1 cellular context compared by ENCODE assay signal in the genomic region with DNA sequence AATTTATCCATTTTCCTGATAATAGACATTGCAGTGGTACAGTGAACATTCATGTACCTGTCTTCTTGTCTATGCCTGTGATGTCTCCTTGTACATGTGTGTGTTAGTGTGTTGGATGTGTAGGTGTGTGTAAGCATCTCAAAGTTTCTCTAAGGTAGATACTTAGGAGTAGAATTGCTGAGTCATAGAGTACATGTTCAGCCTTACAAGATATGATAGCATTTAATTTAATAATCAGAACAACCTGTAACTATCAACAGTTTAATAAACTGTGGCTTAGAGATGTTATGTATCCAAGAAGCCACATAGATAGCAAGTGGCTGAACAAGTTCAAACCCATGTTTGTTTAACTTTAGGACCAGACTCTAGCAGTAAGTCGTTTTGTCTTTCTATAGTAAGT.
TF ChIP-seq lines count a peak whose summit lies in the region.

No MANE protein-coding gene starts in this region.

TF ChIP-seq in K562, 482 proteins besides CTCF, POLR2A, EP300 and RAD21 (continued from another document):
- TF ChIP-seq, protein P1, sequence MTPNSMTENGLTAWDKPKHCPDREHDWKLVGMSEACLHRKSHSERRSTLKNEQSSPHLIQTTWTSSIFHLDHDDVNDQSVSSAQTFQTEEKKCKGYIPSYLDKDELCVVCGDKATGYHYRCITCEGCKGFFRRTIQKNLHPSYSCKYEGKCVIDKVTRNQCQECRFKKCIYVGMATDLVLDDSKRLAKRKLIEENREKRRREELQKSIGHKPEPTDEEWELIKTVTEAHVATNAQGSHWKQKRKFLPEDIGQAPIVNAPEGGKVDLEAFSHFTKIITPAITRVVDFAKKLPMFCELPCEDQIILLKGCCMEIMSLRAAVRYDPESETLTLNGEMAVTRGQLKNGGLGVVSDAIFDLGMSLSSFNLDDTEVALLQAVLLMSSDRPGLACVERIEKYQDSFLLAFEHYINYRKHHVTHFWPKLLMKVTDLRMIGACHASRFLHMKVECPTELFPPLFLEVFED (CRISPR knock-in tag; conservative IDR thresholded peaks at IDR 0.05) = no peak
- TF ChIP-seq ZZZ3 (IDR thresholded peaks at IDR 0.05) (no peak), MTF1 (CRISPR knock-in tag; IDR thresholded peaks at IDR 0.05; ENCODE audit: borderline replicate concordance) (no peak), TAF1 (IDR thresholded peaks at IDR 0.05; ENCODE audit: control insufficient read depth, extremely low read depth, insufficient read depth, low read length, severe bottlenecking) (no peak), GABPA (tag; conservative IDR thresholded peaks at IDR 0.05; ENCODE audit: low read depth) (no peak), MAFF (IDR thresholded peaks at IDR 0.05; ENCODE audit: low read length) (peak; percentile 91), SMARCB1 (IDR thresholded peaks at IDR 0.05; ENCODE audit: insufficient read length, low read depth) (no peak), CBFB (CRISPR knock-in tag; IDR thresholded peaks at IDR 0.05) (no peak), KHSRP (IDR thresholded peaks at IDR 0.05) (no peak), ARID1B (IDR thresholded peaks at IDR 0.05) (peak; percentile 34; the same call in 1 of the 2 replicates), ZC3H8 (IDR thresholded peaks at IDR 0.05) (no peak), NONO (IDR thresholded peaks at IDR 0.05; ENCODE audit: low read depth in 2 of 2, low read length in 1 of 2) (no peak), MTA2 (IDR thresholded peaks at IDR 0.05; ENCODE audit: low read depth) (no peak), YY1 (IDR thresholded peaks at IDR 0.05; ENCODE audit: borderline replicate concordance in 1 of 3, control insufficient read depth in 1 of 3, extremely low read depth in 1 of 3, insufficient read depth in 3 of 3, insufficient read length in 1 of 3, insufficient replicate concordance in 2 of 3, low read depth in 1 of 3, low read length in 2 of 3) (no peak), FOS (IDR thresholded peaks at IDR 0.05; ENCODE audit: extremely low read depth, insufficient read length) (no peak), ZNF347 (CRISPR knock-in tag; IDR thresholded peaks at IDR 0.05; ENCODE audit: low read depth) (no peak), SMARCA4 (IDR thresholded peaks at IDR 0.05) (peak; percentile 25; the same call in 1 of the 2 replicates), RB1 (IDR thresholded peaks at IDR 0.05; ENCODE audit: low read depth) (no peak), NFE2 (IDR thresholded peaks at IDR 0.05; ENCODE audit: low read depth) (peak; percentile 91), NFE2L1 (tag; IDR thresholded peaks at IDR 0.05; ENCODE audit: borderline replicate concordance, low read depth) (peak; percentile 94), BACH1 (tag; IDR thresholded peaks at IDR 0.05) (peak; percentile 76; the same call in 1 of the 2 replicates), CBX2 (IDR thresholded peaks at IDR 0.05; ENCODE audit: insufficient read depth, low read length, poor library complexity, severe bottlenecking) (no peak)
- TF ChIP-seq, protein P2, sequence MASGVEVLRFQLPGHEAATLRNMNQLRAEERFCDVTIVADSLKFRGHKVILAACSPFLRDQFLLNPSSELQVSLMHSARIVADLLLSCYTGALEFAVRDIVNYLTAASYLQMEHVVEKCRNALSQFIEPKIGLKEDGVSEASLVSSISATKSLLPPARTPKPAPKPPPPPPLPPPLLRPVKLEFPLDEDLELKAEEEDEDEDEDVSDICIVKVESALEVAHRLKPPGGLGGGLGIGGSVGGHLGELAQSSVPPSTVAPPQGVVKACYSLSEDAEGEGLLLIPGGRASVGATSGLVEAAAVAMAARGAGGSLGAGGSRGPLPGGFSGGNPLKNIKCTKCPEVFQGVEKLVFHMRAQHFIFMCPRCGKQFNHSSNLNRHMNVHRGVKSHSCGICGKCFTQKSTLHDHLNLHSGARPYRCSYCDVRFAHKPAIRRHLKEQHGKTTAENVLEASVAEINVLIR (CRISPR knock-in tag; IDR thresholded peaks at IDR 0.05) = no peak
- TF ChIP-seq, protein P3, sequence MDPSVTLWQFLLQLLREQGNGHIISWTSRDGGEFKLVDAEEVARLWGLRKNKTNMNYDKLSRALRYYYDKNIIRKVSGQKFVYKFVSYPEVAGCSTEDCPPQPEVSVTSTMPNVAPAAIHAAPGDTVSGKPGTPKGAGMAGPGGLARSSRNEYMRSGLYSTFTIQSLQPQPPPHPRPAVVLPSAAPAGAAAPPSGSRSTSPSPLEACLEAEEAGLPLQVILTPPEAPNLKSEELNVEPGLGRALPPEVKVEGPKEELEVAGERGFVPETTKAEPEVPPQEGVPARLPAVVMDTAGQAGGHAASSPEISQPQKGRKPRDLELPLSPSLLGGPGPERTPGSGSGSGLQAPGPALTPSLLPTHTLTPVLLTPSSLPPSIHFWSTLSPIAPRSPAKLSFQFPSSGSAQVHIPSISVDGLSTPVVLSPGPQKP (CRISPR knock-in tag; IDR thresholded peaks at IDR 0.05) = no peak
- TF ChIP-seq, protein P4, sequence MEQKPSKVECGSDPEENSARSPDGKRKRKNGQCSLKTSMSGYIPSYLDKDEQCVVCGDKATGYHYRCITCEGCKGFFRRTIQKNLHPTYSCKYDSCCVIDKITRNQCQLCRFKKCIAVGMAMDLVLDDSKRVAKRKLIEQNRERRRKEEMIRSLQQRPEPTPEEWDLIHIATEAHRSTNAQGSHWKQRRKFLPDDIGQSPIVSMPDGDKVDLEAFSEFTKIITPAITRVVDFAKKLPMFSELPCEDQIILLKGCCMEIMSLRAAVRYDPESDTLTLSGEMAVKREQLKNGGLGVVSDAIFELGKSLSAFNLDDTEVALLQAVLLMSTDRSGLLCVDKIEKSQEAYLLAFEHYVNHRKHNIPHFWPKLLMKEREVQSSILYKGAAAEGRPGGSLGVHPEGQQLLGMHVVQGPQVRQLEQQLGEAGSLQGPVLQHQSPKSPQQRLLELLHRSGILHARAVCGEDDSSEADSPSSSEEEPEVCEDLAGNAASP (IDR thresholded peaks at IDR 0.05) = no peak
- TF ChIP-seq, protein P5, sequence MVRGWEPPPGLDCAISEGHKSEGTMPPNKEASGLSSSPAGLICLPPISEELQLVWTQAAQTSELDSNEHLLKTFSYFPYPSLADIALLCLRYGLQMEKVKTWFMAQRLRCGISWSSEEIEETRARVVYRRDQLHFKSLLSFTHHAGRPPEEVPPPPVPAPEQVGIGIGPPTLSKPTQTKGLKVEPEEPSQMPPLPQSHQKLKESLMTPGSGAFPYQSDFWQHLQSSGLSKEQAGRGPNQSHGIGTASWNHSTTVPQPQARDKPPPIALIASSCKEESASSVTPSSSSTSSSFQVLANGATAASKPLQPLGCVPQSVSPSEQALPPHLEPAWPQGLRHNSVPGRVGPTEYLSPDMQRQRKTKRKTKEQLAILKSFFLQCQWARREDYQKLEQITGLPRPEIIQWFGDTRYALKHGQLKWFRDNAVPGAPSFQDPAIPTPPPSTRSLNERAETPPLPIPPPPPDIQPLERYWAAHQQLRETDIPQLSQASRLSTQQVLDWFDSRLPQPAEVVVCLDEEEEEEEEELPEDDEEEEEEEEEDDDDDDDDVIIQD (CRISPR knock-in tag; IDR thresholded peaks at IDR 0.05) = no peak
- TF ChIP-seq, protein P6, sequence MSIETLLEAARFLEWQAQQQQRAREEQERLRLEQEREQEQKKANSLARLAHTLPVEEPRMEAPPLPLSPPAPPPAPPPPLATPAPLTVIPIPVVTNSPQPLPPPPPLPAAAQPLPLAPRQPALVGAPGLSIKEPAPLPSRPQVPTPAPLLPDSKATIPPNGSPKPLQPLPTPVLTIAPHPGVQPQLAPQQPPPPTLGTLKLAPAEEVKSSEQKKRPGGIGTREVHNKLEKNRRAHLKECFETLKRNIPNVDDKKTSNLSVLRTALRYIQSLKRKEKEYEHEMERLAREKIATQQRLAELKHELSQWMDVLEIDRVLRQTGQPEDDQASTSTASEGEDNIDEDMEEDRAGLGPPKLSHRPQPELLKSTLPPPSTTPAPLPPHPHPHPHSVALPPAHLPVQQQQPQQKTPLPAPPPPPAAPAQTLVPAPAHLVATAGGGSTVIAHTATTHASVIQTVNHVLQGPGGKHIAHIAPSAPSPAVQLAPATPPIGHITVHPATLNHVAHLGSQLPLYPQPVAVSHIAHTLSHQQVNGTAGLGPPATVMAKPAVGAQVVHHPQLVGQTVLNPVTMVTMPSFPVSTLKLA (conservative IDR thresholded peaks at IDR 0.05) = 0 out of 4 replicates have a peak, but pooled peaks of 1 of the 2 experiments have one; percentile 20
- TF ChIP-seq, protein P7, sequence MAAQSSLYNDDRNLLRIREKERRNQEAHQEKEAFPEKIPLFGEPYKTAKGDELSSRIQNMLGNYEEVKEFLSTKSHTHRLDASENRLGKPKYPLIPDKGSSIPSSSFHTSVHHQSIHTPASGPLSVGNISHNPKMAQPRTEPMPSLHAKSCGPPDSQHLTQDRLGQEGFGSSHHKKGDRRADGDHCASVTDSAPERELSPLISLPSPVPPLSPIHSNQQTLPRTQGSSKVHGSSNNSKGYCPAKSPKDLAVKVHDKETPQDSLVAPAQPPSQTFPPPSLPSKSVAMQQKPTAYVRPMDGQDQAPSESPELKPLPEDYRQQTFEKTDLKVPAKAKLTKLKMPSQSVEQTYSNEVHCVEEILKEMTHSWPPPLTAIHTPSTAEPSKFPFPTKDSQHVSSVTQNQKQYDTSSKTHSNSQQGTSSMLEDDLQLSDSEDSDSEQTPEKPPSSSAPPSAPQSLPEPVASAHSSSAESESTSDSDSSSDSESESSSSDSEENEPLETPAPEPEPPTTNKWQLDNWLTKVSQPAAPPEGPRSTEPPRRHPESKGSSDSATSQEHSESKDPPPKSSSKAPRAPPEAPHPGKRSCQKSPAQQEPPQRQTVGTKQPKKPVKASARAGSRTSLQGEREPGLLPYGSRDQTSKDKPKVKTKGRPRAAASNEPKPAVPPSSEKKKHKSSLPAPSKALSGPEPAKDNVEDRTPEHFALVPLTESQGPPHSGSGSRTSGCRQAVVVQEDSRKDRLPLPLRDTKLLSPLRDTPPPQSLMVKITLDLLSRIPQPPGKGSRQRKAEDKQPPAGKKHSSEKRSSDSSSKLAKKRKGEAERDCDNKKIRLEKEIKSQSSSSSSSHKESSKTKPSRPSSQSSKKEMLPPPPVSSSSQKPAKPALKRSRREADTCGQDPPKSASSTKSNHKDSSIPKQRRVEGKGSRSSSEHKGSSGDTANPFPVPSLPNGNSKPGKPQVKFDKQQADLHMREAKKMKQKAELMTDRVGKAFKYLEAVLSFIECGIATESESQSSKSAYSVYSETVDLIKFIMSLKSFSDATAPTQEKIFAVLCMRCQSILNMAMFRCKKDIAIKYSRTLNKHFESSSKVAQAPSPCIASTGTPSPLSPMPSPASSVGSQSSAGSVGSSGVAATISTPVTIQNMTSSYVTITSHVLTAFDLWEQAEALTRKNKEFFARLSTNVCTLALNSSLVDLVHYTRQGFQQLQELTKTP (IDR thresholded peaks at IDR 0.05; ENCODE audit: low read depth in 1 of 2, partially characterized antibody in 2 of 2) = no peak
- TF ChIP-seq, protein P8, sequence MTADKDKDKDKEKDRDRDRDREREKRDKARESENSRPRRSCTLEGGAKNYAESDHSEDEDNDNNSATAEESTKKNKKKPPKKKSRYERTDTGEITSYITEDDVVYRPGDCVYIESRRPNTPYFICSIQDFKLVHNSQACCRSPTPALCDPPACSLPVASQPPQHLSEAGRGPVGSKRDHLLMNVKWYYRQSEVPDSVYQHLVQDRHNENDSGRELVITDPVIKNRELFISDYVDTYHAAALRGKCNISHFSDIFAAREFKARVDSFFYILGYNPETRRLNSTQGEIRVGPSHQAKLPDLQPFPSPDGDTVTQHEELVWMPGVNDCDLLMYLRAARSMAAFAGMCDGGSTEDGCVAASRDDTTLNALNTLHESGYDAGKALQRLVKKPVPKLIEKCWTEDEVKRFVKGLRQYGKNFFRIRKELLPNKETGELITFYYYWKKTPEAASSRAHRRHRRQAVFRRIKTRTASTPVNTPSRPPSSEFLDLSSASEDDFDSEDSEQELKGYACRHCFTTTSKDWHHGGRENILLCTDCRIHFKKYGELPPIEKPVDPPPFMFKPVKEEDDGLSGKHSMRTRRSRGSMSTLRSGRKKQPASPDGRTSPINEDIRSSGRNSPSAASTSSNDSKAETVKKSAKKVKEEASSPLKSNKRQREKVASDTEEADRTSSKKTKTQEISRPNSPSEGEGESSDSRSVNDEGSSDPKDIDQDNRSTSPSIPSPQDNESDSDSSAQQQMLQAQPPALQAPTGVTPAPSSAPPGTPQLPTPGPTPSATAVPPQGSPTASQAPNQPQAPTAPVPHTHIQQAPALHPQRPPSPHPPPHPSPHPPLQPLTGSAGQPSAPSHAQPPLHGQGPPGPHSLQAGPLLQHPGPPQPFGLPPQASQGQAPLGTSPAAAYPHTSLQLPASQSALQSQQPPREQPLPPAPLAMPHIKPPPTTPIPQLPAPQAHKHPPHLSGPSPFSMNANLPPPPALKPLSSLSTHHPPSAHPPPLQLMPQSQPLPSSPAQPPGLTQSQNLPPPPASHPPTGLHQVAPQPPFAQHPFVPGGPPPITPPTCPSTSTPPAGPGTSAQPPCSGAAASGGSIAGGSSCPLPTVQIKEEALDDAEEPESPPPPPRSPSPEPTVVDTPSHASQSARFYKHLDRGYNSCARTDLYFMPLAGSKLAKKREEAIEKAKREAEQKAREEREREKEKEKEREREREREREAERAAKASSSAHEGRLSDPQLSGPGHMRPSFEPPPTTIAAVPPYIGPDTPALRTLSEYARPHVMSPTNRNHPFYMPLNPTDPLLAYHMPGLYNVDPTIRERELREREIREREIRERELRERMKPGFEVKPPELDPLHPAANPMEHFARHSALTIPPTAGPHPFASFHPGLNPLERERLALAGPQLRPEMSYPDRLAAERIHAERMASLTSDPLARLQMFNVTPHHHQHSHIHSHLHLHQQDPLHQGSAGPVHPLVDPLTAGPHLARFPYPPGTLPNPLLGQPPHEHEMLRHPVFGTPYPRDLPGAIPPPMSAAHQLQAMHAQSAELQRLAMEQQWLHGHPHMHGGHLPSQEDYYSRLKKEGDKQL (CRISPR knock-in tag; IDR thresholded peaks at IDR 0.05; ENCODE audit: borderline replicate concordance) = no peak
- TF ChIP-seq, protein P9, sequence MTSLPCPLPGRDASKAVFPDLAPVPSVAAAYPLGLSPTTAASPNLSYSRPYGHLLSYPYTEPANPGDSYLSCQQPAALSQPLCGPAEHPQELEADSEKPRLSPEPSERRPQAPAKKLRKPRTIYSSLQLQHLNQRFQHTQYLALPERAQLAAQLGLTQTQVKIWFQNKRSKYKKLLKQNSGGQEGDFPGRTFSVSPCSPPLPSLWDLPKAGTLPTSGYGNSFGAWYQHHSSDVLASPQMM (CRISPR knock-in tag; IDR thresholded peaks at IDR 0.05) = no peak
